In the genomic region with DNA sequence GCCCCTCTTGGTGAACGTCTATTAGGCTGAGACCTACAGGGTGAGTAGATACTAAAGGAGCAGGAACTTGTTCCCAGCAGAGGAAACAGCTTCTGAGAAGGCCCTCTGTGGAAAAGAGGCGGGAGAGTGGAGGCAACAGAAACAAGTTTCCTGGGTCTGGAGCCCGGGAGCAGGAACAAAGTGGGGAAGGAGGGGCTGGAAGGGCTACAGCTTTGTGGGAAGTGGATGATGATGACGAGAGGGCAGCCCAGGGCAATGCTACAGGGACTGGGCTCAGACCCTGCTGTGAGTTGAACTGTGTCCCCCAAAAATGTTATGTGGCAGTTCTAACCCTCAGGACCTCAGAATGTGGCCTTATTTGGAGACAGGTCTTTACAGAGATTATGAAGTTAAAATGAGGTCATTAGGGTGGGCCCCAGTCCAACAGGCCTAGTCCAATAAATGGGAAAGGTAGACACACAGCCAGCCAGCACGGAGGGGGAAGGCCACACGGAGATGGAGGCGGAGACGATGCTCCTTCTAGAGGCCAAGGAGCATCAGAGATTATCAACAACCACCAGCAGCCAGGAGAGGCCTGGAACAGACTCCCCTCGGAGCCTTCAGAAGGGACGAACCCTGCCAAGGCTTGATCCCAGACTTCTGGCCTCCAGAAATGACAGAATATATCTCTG, we compare ENCODE assay signal across 21 cellular contexts. TPM values are rescaled to one million over a fixed set of nuclear protein-coding genes. Genes with fewer than 3 reads are reported as not detected.
DNase-seq lines count a peak whose midpoint lies in the region; ATAC-seq, FAIRE-seq and TF ChIP-seq lines count a peak whose summit lies in the region.
"Had no signal": no experiment of that assay in that cellular context is flagged by ENCODE, and none has a peak within 500 bp of the region (broad histone marks: within the 10 kb centered on the region; RNA-seq: fewer than 3 reads in every experiment).

No MANE protein-coding gene starts in this region.

- TF ChIP-seq CTCF in heart left ventricle (IDR thresholded peaks at IDR 0.05): no peak
- TF ChIP-seq CTCF in sigmoid colon (IDR thresholded peaks at IDR 0.05): no peak

- WGBS in heart left ventricle, 4 donors: 55 to 67% (median 61%) methylated on average over 10 of the region's 10 CpGs
- WGBS in sigmoid colon, 2 donors: 84 to 90% methylated on average over 10 of the region's 10 CpGs
- WGBS in small intestine, 3 donors: 77 to 85% (median 85%) methylated on average over 10 of the region's 10 CpGs

- no peak for TF ChIP-seq EP300 in sigmoid colon (IDR thresholded peaks at IDR 0.05)

- H3K9me3 ChIP-seq in heart left ventricle: no peaks in the 10 kb centered on the region
- H3K9me3 ChIP-seq in sigmoid colon: no peaks in the 10 kb centered on the region
- H3K9me3 ChIP-seq in small intestine (ENCODE audit: control insufficient read depth, low read depth): no peaks in the 10 kb centered on the region
- H3K9me3 ChIP-seq: gastrocnemius medialis, pancreas, suprapubic skin had no signal

- H3K4me1 ChIP-seq in heart left ventricle (peaks cover 6 to 59% (median 25%) of the 10 kb centered on the region in 12 donors), sigmoid colon (peaks cover 0 to 36% (median 23%) of the 10 kb centered on the region in 4 donors), small intestine (ENCODE audit: control insufficient read depth in 2 of 2, insufficient read depth in 1 of 2, low read depth in 1 of 2, low read length in 1 of 2) (no peaks in the 10 kb centered on the region)

- H3K27ac ChIP-seq in heart left ventricle: peak overlapping the region in 8 of 12 donors; percentile 1 to 42 (median 19)
- peak overlapping the region; percentile 11 to 55 (median 54) for H3K27ac ChIP-seq in sigmoid colon
- peak overlapping the region in 1 of 2 donors; percentile 52 for H3K27ac ChIP-seq in small intestine (ENCODE audit: low read depth in 1 of 2, low read length in 1 of 2)
- H3K27ac ChIP-seq: gastrocnemius medialis, pancreas, suprapubic skin had no signal

- no peak for TF ChIP-seq POLR2A in heart left ventricle (IDR thresholded peaks at IDR 0.05)
- TF ChIP-seq POLR2A in sigmoid colon (IDR thresholded peaks at IDR 0.05): no peak

- no peak for FAIRE-seq in small intestine (lab: Jason Lieb, UNC)
- FAIRE-seq: pancreas had no signal

- peak; percentile 55 for ATAC-seq in Right ventricle myocardium inferior
- peak in 1 of 4 donors; percentile 16 for ATAC-seq in heart left ventricle
- ATAC-seq in GM18858 (IDR thresholded peaks at IDR 0.05; ENCODE audit: unreplicated experiment): no peak
- ATAC-seq: gastrocnemius medialis; naive thymus-derived CD8-positive, alpha-beta T cell; pancreas; sciatic nerve had no signal

- H3K4me3 ChIP-seq in heart left ventricle (no peak overlapping the region), sigmoid colon (no peak overlapping the region), small intestine (ENCODE audit: low read depth in 1 of 2, low read length in 2 of 2) (no peak overlapping the region)
- H3K4me3 ChIP-seq: gastrocnemius medialis, pancreas, suprapubic skin had no signal

- intact Hi-C loops in Right ventricle myocardium inferior (cut with DNase I) (no loop called here), cardiac septum (cut with DNase I) (no loop called here), heart left ventricle (cut with DNase I) (no loop called here), sigmoid colon (cut with DNase I) (no loop called here)

- H3K36me3 ChIP-seq in heart left ventricle (peaks cover 0 to 7% (median 0%) of the 10 kb centered on the region in 9 donors), sigmoid colon (no peaks in the 10 kb centered on the region), small intestine (ENCODE audit: control insufficient read depth in 2 of 2, insufficient read depth in 2 of 2, low read length in 2 of 2) (no peaks in the 10 kb centered on the region)
- H3K36me3 ChIP-seq: gastrocnemius medialis, pancreas, suprapubic skin had no signal

- DNase-seq in Right ventricle myocardium inferior (ENCODE audit: missing footprints): no peak
- no peak for DNase-seq in cardiac septum (ENCODE audit: low spot score)
- no peak for DNase-seq in heart left ventricle
- DNase-seq in sigmoid colon: no peak
- no peak for DNase-seq in activated CD4-positive, alpha-beta T cell treated with anti-CD3 and anti-CD28 coated beads, Interleukin-2, amount 50 U/mL, for 4 hours
- DNase-seq in NCI-H128 (lab: John Stamatoyannopoulos, UW; ENCODE audit: unreplicated experiment): no peak
- DNase-seq in small intestine: no peak
- DNase-seq: activated naive CD4-positive, alpha-beta T cell; activated T-cell treated with anti-CD3 and anti-CD28 coated beads, Interleukin-2, amount 50 U/mL, for 1 hour; DMS53; gastrocnemius medialis; naive thymus-derived CD8-positive, alpha-beta T cell; NCI-H187; NCI-H2227 treated with DMSO at 0.1 percent for 48 hours; NCI-H774; OCI-M1; pancreas; T1000 had no signal

- H3K27me3 ChIP-seq in heart left ventricle (no peaks in the 10 kb centered on the region), sigmoid colon (no peaks in the 10 kb centered on the region), small intestine (ENCODE audit: control insufficient read depth in 2 of 2, insufficient read depth in 2 of 2, low read length in 2 of 2) (no peaks in the 10 kb centered on the region)
- H3K27me3 ChIP-seq: gastrocnemius medialis, pancreas, suprapubic skin had no signal

RNA-seq across cellular contexts. Expression of gene CAMKK2, which starts 14.3 kb away (rescaled TPM):
- total RNA-seq in Right ventricle myocardium inferior (15.2 TPM), cardiac septum (17.8 TPM), heart left ventricle (10 to 100 TPM; 12.5 to 28.2 (median 16.0) TPM), sigmoid colon (10 to 100 TPM; 21.6 to 33.8 (median 27.3) TPM)
- polyA plus RNA-seq in heart left ventricle (10 to 100 TPM in 1 of 2 donors, 1 to 10 TPM in 1; 7.4 to 19.5 TPM), sigmoid colon (10 to 100 TPM; 18.0 to 30.9 (median 25.0) TPM), small intestine (10 to 100 TPM; 25.4 to 44.5 (median 34.5) TPM)
